ENCODE assay signal across 24 cellular contexts in the genomic region with DNA sequence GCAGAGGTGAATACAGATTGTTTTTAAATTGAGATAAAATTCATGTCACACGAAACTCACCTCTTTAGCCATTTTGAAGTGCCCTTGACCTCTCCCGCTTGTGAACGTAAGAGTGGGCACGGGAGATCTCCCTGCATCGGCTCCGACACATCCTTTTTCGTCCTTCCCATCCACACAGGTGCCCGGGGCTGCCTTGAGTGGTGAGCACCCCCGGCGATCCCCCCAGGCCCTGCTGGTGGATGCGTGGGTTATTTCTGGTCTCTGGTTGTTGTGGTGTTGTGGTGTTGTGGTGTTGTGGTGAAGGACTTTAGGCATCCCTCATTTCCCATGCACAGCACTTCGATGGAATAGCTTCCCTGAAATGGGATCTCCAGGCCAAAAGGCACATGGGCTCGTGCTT. TPM values are rescaled to one million over a fixed set of nuclear protein-coding genes. Genes with fewer than 3 reads are reported as not detected.
"Had no signal": no experiment of that assay in that cellular context is flagged by ENCODE, and none has a peak within 500 bp of the region (broad histone marks: within the 10 kb centered on the region; RNA-seq: fewer than 3 reads in every experiment).

No MANE protein-coding gene starts in this region.

- H3K9me3 Mint-ChIP-seq: activated naive CD4-positive, alpha-beta T cell treated with anti-CD3 and anti-CD28 coated beads, Interleukin-2, amount 50 U/mL, for 24 hours; nephron progenitor cell had no signal

- H3K27me3 Mint-ChIP-seq: brain had no signal

- ATAC-seq: gastrocnemius medialis; right lobe of liver; stimulated activated naive B cell treated with anti-CD40 and anti-IgM and Interleukin-4, amounts not matched to agents 10 μg/mL and 1 μg/mL and 100 μg/mL, for 72 hours had no signal

- H3K4me1 Mint-ChIP-seq: activated naive CD4-positive, alpha-beta T cell treated with anti-CD3 and anti-CD28 coated beads, Interleukin-2, amount 50 U/mL, for 24 hours; stimulated activated naive B cell treated with anti-CD40 and anti-IgM and Interleukin-4, amounts not matched to agents 10 μg/mL and 1 μg/mL and 100 μg/mL, for 72 hours had no signal

- H3K36me3 Mint-ChIP-seq: activated naive CD4-positive, alpha-beta T cell treated with anti-CD3 and anti-CD28 coated beads, Interleukin-2, amount 50 U/mL, for 24 hours; brain; stimulated activated naive B cell treated with anti-CD40 and anti-IgM and Interleukin-4, amounts not matched to agents 10 μg/mL and 1 μg/mL and 100 μg/mL, for 72 hours had no signal

- H3K4me3 Mint-ChIP-seq: activated naive CD4-positive, alpha-beta T cell treated with anti-CD3 and anti-CD28 coated beads, Interleukin-2, amount 50 U/mL, for 24 hours; brain; nephron progenitor cell; stimulated activated naive B cell treated with anti-CD40 and anti-IgM and Interleukin-4, amounts not matched to agents 10 μg/mL and 1 μg/mL and 100 μg/mL, for 72 hours; T-helper 1 cell treated with Interleukin-12 subunit alpha and Interleukin-12 subunit beta and Interleukin-4 antibody, amounts not matched to agents 30 μg/mL and 1 μg/mL, for 36 hours had no signal

- DNase-seq: activated CD4-positive, alpha-beta T cell treated with anti-CD3 and anti-CD28 coated beads for 4 hours; activated CD4-positive, alpha-beta T cell treated with anti-CD3 and anti-CD28 coated beads, Interleukin-2, amount 50 U/mL, for 48 hours; activated CD4-positive, CD25-positive, alpha-beta regulatory T cell; anterior cingulate cortex; caudate nucleus; esophagus squamous epithelium; gastrocnemius medialis; hypothalamus; nephron progenitor cell; nucleus accumbens; small intestine; stimulated activated CD4-positive, alpha-beta T cell treated with anti-CD3 and anti-CD28 coated beads, Interleukin-15, amount 100 ng/mL, for 24 hours; stimulated activated CD4-positive, alpha-beta T cell treated with anti-CD3 and anti-CD28 coated beads, Interleukin-2, amount 100 ng/mL, for 48 hours; stimulated activated CD8-positive, alpha-beta memory T cell treated with anti-CD3 and anti-CD28 coated beads, Interleukin-4, amount 100 ng/mL, for 48 hours; stimulated activated naive B cell treated with anti-CD40 and anti-IgM and Interleukin-4, amounts not matched to agents 10 μg/mL and 1 μg/mL and 100 μg/mL, for 72 hours; T1000; testis; trophoblast cell had no signal

- H3K4me3 ChIP-seq: dorsolateral prefrontal cortex, esophagus squamous epithelium, gastrocnemius medialis, right lobe of liver, testis had no signal

- H3K36me3 ChIP-seq: esophagus squamous epithelium, gastrocnemius medialis, right lobe of liver had no signal

- H3K27ac Mint-ChIP-seq: activated naive CD4-positive, alpha-beta T cell treated with anti-CD3 and anti-CD28 coated beads, Interleukin-2, amount 50 U/mL, for 24 hours; nephron progenitor cell; stimulated activated naive B cell treated with anti-CD40 and anti-IgM and Interleukin-4, amounts not matched to agents 10 μg/mL and 1 μg/mL and 100 μg/mL, for 72 hours; T-helper 1 cell treated with Interleukin-12 subunit alpha and Interleukin-12 subunit beta and Interleukin-4 antibody, amounts not matched to agents 30 μg/mL and 1 μg/mL, for 36 hours had no signal

- H3K4me1 ChIP-seq: esophagus squamous epithelium, gastrocnemius medialis, right lobe of liver, testis had no signal

- H3K27ac ChIP-seq: esophagus squamous epithelium, gastrocnemius medialis, right lobe of liver, testis had no signal

- H3K9me3 ChIP-seq: esophagus squamous epithelium, gastrocnemius medialis, right lobe of liver, testis had no signal

- H3K27me3 ChIP-seq: dorsolateral prefrontal cortex, right lobe of liver, testis had no signal

RNA-seq across cellular contexts. Expression of a gene that starts 46.1 kb away (rescaled TPM):
- total RNA-seq: dorsolateral prefrontal cortex, gastrocnemius medialis, liver, right lobe of liver had no signal
- polyA plus RNA-seq: liver, small intestine had no signal
